14 cellular contexts compared by ENCODE assay signal in the genomic region with DNA sequence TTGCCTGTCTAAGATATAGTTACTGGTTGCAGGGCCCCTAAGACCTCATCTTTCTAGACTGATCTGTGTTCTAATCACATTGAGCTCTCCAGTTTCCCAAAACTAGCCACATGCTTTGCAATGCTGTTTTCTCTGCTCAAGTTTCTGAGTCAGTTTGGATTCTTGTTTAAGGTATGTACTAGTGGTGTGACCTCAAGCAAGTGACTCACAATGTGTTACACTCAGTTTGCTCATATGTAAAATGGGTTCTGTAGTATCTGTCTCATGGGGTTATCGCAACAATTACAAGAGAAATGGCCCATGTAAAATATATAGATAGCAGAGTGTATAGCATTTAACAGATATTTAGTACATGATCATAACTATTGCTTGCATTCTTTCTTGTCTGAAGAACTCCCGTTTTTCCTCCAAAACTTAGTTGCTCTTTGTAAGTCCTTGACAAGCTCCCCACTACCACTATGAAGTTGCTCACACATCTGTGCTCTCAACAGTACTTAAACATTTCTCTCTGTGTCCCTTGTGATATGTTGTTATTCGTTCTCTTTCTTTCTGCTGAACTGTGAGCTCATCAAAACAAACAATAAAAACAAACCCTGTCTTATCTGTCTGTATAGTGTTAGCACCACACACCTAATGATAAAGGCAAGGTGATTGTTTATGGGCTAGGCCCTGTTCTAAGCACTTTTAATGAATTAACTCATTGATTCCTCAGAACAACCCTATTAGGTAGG.
A peak's percentile ranks its signal among the peaks of the same experiment; 100 is the strongest.
DNase-seq lines count a peak whose midpoint lies in the region; ATAC-seq and TF ChIP-seq lines count a peak whose summit lies in the region.
"Had no signal": no experiment of that assay in that cellular context is flagged by ENCODE, and none has a peak within 500 bp of the region (broad histone marks: within the 10 kb centered on the region; RNA-seq: fewer than 3 reads in every experiment).

No MANE protein-coding gene starts in this region.

- no peak overlapping the region for H2BK120ac ChIP-seq in mesenchymal stem cell (ENCODE audit: low read depth, low read length)

- intact Hi-C loops in activated CD4-positive, alpha-beta T cell treated with anti-CD3 and anti-CD28 coated beads for 36 hours (cut with DNase I, micrococcal nuclease) = loop anchor here (1.0 to 10.0 kb wide), 6 partner anchors 36 to 420 kb away; no protein-coding TSS in a partner anchor
- intact Hi-C loops in mammary epithelial cell (cut with micrococcal nuclease) = loop anchor here (1.0 to 5.0 kb wide), 4 partner anchors 36 to 258 kb away; no protein-coding TSS in a partner anchor
- intact Hi-C loops in dorsolateral prefrontal cortex (cut with DNase I) = no loop called here

- no peak overlapping the region for H4K8ac ChIP-seq in mesenchymal stem cell (ENCODE audit: low read length)

- no peak overlapping the region for H3K4me3 Mint-ChIP-seq in activated CD4-positive, alpha-beta T cell treated with anti-CD3 and anti-CD28 coated beads for 36 hours
- H3K4me3 Mint-ChIP-seq: brain, immature natural killer cell, T-cell had no signal

- dilution Hi-C loops in mammary epithelial cell (cut with HindIII; ENCODE audit: low sequenced_read_pairs) = no loop called here

- TF ChIP-seq CTCF in mammary epithelial cell (conservative IDR thresholded peaks at IDR 0.05 in 1 of 2, IDR thresholded peaks at IDR 0.05 in 1 of 2; ENCODE audit: extremely low read depth in 1 of 2, insufficient read depth in 1 of 2, low read depth in 1 of 2, low read length in 2 of 2) (no peak), dorsolateral prefrontal cortex (IDR thresholded peaks at IDR 0.05 in 54 of 56, conservative IDR thresholded peaks at IDR 0.05 in 2 of 56; ENCODE audit: low read depth in 1 of 56, partially characterized antibody in 56 of 56) (no peak)

- H3K9me3 Mint-ChIP-seq in activated CD4-positive, alpha-beta T cell treated with anti-CD3 and anti-CD28 coated beads for 36 hours (ENCODE audit: low read depth) = no peaks in the 10 kb centered on the region
- H3K9me3 Mint-ChIP-seq: brain, immature natural killer cell, T-cell had no signal

- no peaks in the 10 kb centered on the region for H4K20me1 ChIP-seq in mammary epithelial cell (ENCODE audit: insufficient read depth, low read length)

- H3K4me2 ChIP-seq in mammary epithelial cell (ENCODE audit: insufficient read depth, low read depth, low read length) (no peak overlapping the region), mesenchymal stem cell (ENCODE audit: low read length, poor library complexity, severe bottlenecking) (no peak overlapping the region)

- H3K36me3 ChIP-seq in mammary epithelial cell (ENCODE audit: insufficient read depth, low read length) (no peaks in the 10 kb centered on the region), mesenchymal stem cell (ENCODE audit: control insufficient read depth in 1 of 2, insufficient read depth in 2 of 2, low read depth in 1 of 2, low read length in 2 of 2) (no peaks in the 10 kb centered on the region)

- no TSS peak for BruUV-seq in mammary epithelial cell (replicated peaks; lab: Mats Ljungman, UMichigan)

- H3K4me1 ChIP-seq in mammary epithelial cell (ENCODE audit: insufficient read depth, low read length) (peaks cover 54% of the 10 kb centered on the region), mesenchymal stem cell (ENCODE audit: control insufficient read depth, insufficient read depth, low read depth, low read length) (no peaks in the 10 kb centered on the region)

- H3K9ac ChIP-seq in mammary epithelial cell (ENCODE audit: insufficient read depth, low read length) = no peak overlapping the region
- H3K9ac ChIP-seq in mesenchymal stem cell (ENCODE audit: low read length) = no peak overlapping the region

- no peaks in the 10 kb centered on the region for H3K79me2 ChIP-seq in mammary epithelial cell (ENCODE audit: insufficient read depth, low read length)

- POLR2A ChIA-PET in activated CD4-positive, alpha-beta T cell treated with anti-CD3 and anti-CD28 coated beads for 36 hours (lab: Charles Lee) = interaction anchor here (1.0 to 1.4 kb wide), 2 partner anchors 245 to 483 kb away, joined by 3 to 4 read pairs; no protein-coding TSS in a partner anchor

- H3K79me1 ChIP-seq in mesenchymal stem cell (replicated peaks; ENCODE audit: low read length, poor library complexity, severe bottlenecking) = no peaks in the 10 kb centered on the region

- H3K27ac ChIP-seq in mammary epithelial cell (ENCODE audit: insufficient read depth, low read depth, low read length) (peak overlapping the region; percentile 88), mesenchymal stem cell (ENCODE audit: low read length, poor library complexity, severe bottlenecking) (no peak overlapping the region), dorsolateral prefrontal cortex (no peak overlapping the region)

- H2AFZ ChIP-seq in mammary epithelial cell (ENCODE audit: low read depth, low read length) (peak overlapping the region; percentile 53), mesenchymal stem cell (ENCODE audit: low read depth, low read length) (no peak overlapping the region)

- no peaks in the 10 kb centered on the region for H3K27me3 ChIP-seq in mammary epithelial cell (ENCODE audit: insufficient read depth, low read length)
- no peaks in the 10 kb centered on the region for H3K27me3 ChIP-seq in mesenchymal stem cell (ENCODE audit: control insufficient read depth in 1 of 2, insufficient read depth in 1 of 2, low read length in 2 of 2)
- H3K27me3 ChIP-seq in dorsolateral prefrontal cortex = no peaks in the 10 kb centered on the region

- no peaks in the 10 kb centered on the region for H3K36me3 Mint-ChIP-seq in activated CD4-positive, alpha-beta T cell treated with anti-CD3 and anti-CD28 coated beads for 36 hours (ENCODE audit: low read depth)
- H3K36me3 Mint-ChIP-seq: brain, immature natural killer cell, T-cell had no signal

- H3K23ac ChIP-seq in mesenchymal stem cell (ENCODE audit: low read length in 2 of 2) = no peak overlapping the region

- no peak overlapping the region for H4K91ac ChIP-seq in mesenchymal stem cell (ENCODE audit: low read length)

- no peak overlapping the region for H3K18ac ChIP-seq in mesenchymal stem cell (ENCODE audit: low read depth in 1 of 2, low read length in 2 of 2)

- CTCF ChIA-PET in activated CD4-positive, alpha-beta T cell treated with anti-CD3 and anti-CD28 coated beads for 36 hours (lab: Charles Lee) = interaction anchor here (0.6 to 1.1 kb wide), 3 partner anchors 8 to 175 kb away, joined by 3 read pairs; no protein-coding TSS in a partner anchor
- CTCF ChIA-PET in mammary epithelial cell (lab: Charles Lee; ENCODE audit: low non-redundant PET) = interaction anchor here (0.8 kb wide), 1 partner anchor 28 kb away, joined by 8 read pairs; no protein-coding TSS in a partner anchor

- H2BK15ac ChIP-seq in mesenchymal stem cell (ENCODE audit: low read depth, poor library complexity, severe bottlenecking) = no peak overlapping the region

- ATAC-seq in activated CD4-positive, alpha-beta T cell treated with anti-CD3 and anti-CD28 coated beads for 36 hours = peak; percentile 79
- ATAC-seq in GM19328 (IDR thresholded peaks at IDR 0.05; ENCODE audit: unreplicated experiment) (no peak), GM21447 (IDR thresholded peaks at IDR 0.05; ENCODE audit: unreplicated experiment) (no peak)
- ATAC-seq: T-cell had no signal

- WGBS in mammary epithelial cell (ENCODE audit: low coverage, missing lambda C conversion rate) = 96% methylated on average over 3 of the region's 3 CpGs
- 93% methylated on average over 2 of the region's 3 CpGs for WGBS in mesenchymal stem cell

- no peak overlapping the region for H3K4ac ChIP-seq in mesenchymal stem cell (ENCODE audit: low read depth in 1 of 2, low read length in 2 of 2)

- in situ Hi-C loops in mammary epithelial cell (cut with MboI; ENCODE audit: low sequenced_read_pairs in 2 of 2) = no loop called here

- H3K14ac ChIP-seq in mesenchymal stem cell (ENCODE audit: low read length in 2 of 2) = no peak overlapping the region

- H2AK5ac ChIP-seq in mesenchymal stem cell (ENCODE audit: low read length, severe bottlenecking) = no peak overlapping the region

- H2BK5ac ChIP-seq in mesenchymal stem cell (ENCODE audit: low read depth, low read length, poor library complexity, severe bottlenecking) = no peak overlapping the region

- peak; percentile 28 for DNase-seq in activated CD4-positive, alpha-beta T cell treated with anti-CD3 and anti-CD28 coated beads for 36 hours
- no peak for DNase-seq in activated CD4-positive, alpha-beta T cell treated with anti-CD3 and anti-CD28 coated beads for 1 hour
- DNase-seq in M059J (ENCODE audit: low read depth) = peak; percentile 70
- peak; percentile 84 for DNase-seq in mammary epithelial cell
- DNase-seq in mesenchymal stem cell = peak; percentile 23
- no peak for DNase-seq in dorsolateral prefrontal cortex
- DNase-seq: ACHN, DMS 273 treated with DMSO at 0.1 percent for 48 hours, immature natural killer cell, NCI-H2107, T-cell had no signal

- no peak overlapping the region for H3K4me3 ChIP-seq in mammary epithelial cell (replicated peaks in 1 of 3; ENCODE audit: insufficient read depth in 1 of 3, low read depth in 2 of 3, low read length in 3 of 3)
- H3K4me3 ChIP-seq in mesenchymal stem cell (ENCODE audit: insufficient read depth in 1 of 2, low read depth in 1 of 2, low read length in 2 of 2) = no peak overlapping the region
- no peak overlapping the region for H3K4me3 ChIP-seq in dorsolateral prefrontal cortex

- H3K27me3 Mint-ChIP-seq in activated CD4-positive, alpha-beta T cell treated with anti-CD3 and anti-CD28 coated beads for 36 hours = peaks cover 6% of the 10 kb centered on the region
- H3K27me3 Mint-ChIP-seq: brain had no signal

- H3K9me3 ChIP-seq in mammary epithelial cell (replicated peaks; ENCODE audit: insufficient read depth, low read length) (no peaks in the 10 kb centered on the region), mesenchymal stem cell (ENCODE audit: control insufficient read depth, low read length) (no peaks in the 10 kb centered on the region)

- peaks cover 35% of the 10 kb centered on the region for H3K4me1 Mint-ChIP-seq in activated CD4-positive, alpha-beta T cell treated with anti-CD3 and anti-CD28 coated beads for 36 hours
- H3K4me1 Mint-ChIP-seq: brain, immature natural killer cell had no signal

- peak overlapping the region; percentile 84 for H3K27ac Mint-ChIP-seq in activated CD4-positive, alpha-beta T cell treated with anti-CD3 and anti-CD28 coated beads for 36 hours
- H3K27ac Mint-ChIP-seq: brain, immature natural killer cell, T-cell had no signal

- H2BK12ac ChIP-seq in mesenchymal stem cell (ENCODE audit: low read length in 2 of 2) = no peak overlapping the region

Comparison
In these comparisons a context has a peak if more than half of its experiments do, and no peak if none do; other contexts are left out.
1. DNase-seq: peak in activated CD4-positive, alpha-beta T cell treated with anti-CD3 and anti-CD28 coated beads for 36 hours (single experiment), M059J (single experiment), mammary epithelial cell (single experiment) and mesenchymal stem cell (single experiment); none in activated CD4-positive, alpha-beta T cell treated with anti-CD3 and anti-CD28 coated beads for 1 hour (single experiment) and dorsolateral prefrontal cortex (0 of 10).
2. intact Hi-C loops: an anchor here in activated CD4-positive, alpha-beta T cell treated with anti-CD3 and anti-CD28 coated beads for 36 hours (1.0 to 10.0 kb wide) and mammary epithelial cell (1.0 to 5.0 kb wide); none called in dorsolateral prefrontal cortex.